ENCODE assay signal across 9 cellular contexts in the genomic region with DNA sequence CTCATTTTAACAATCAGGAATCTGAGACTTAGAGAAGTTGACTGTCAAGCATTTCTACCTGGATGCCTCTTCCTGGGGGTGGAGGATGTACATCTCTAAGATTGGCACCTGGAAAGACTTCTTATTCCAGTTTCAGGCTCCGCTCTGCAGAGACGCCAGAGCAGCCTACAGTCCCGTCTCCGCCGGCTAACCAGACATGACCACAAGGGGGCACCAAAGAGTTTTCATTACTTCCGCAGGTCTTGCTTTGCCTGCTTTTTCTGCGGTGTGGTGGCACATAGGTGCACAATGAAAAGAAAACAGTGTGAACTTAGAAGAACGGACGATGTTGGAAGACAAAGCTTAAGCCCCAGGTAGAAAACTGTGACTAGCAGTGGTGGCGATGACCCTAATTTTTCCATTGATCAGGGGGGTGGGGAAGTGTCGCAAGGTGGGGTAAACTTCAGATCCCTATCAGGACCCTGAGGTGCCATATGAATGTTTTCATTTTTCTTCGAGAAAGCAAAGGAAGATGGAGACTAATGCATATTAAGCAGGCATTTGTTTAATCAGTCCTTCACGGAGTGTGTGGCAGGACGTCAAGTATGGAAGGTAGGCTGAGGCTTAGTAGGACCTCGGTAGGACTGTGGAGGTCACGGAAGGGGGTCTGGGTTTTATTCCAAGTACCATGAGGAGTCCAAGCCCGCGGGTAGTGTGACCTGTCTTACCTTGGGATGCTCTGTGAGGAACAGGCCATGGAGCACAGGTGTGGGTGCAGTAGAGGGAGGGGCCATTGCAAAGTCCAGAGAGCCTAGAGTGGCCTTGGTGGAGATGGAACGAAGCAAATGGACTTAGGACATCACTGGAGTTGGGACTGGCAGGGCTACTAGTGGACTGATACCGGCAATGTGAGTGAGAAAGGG.
A peak's percentile ranks its signal among the peaks of the same experiment; 100 is the strongest.
DNase-seq lines count a peak whose midpoint lies in the region; ATAC-seq and TF ChIP-seq lines count a peak whose summit lies in the region.
"Had no signal": no experiment of that assay in that cellular context is flagged by ENCODE, and none has a peak within 500 bp of the region (broad histone marks: within the 10 kb centered on the region; RNA-seq: fewer than 3 reads in every experiment).

No MANE protein-coding gene starts in this region.

- intact Hi-C loops in CD8-positive, alpha-beta T cell (cut with DNase I, micrococcal nuclease) = loop anchor here (1.0 to 5.0 kb wide), 3 partner anchors 34 to 346 kb away; no protein-coding TSS in a partner anchor
- intact Hi-C loops in Panc1 (cut with micrococcal nuclease; ENCODE audit: unreplicated experiment) (loop anchor here (2.0 to 10.0 kb wide), 3 partner anchors 42 to 334 kb away; no protein-coding TSS in a partner anchor), testis (cut with DNase I; ENCODE audit: low total_unique reads) (no loop called here)

- H3K4me3 ChIP-seq in CD8-positive, alpha-beta T cell (ENCODE audit: low read depth, low read length) = no peak overlapping the region
- no peak overlapping the region; a peak in 1 of 4 replicates for H3K4me3 ChIP-seq in Panc1 (ENCODE audit: low read depth in 2 of 2, low read length in 2 of 2)
- no peak overlapping the region for H3K4me3 ChIP-seq in testis

- TF ChIP-seq CTCF in CD8-positive, alpha-beta T cell (IDR thresholded peaks at IDR 0.05) = peak; percentile 86
- TF ChIP-seq CTCF in Panc1 (IDR thresholded peaks at IDR 0.05) (peak; percentile 95), foreskin keratinocyte (conservative IDR thresholded peaks at IDR 0.05) (peak; percentile 86), testis (IDR thresholded peaks at IDR 0.05) (peak; percentile 48 to 93 (median 72))

- 29 to 32% methylated on average over 20 of the region's 20 CpGs for WGBS in testis, 2 donors

- POLR2A ChIA-PET in CD8-positive, alpha-beta T cell (lab: Charles Lee) = no interaction called here
- POLR2A ChIA-PET in Panc1 (lab: Charles Lee) = interaction anchor here (0.7 kb wide), 1 partner anchor 418 kb away, joined by 4 read pairs; no protein-coding TSS in a partner anchor

- CTCF ChIA-PET in CD8-positive, alpha-beta T cell (lab: Charles Lee) = interaction anchor here (0.6 to 3.8 kb wide), 6 partner anchors 10 to 41 kb away, joined by 3 to 28 read pairs (median 4); no protein-coding TSS in a partner anchor
- CTCF ChIA-PET in Panc1 (lab: Charles Lee) = interaction anchor here (0.9 kb wide), 1 partner anchor 9 kb away, joined by 3 read pairs; no protein-coding TSS in a partner anchor

- H3K27ac Mint-ChIP-seq in CD8-positive, alpha-beta T cell = no peak overlapping the region
- H3K27ac Mint-ChIP-seq: T-helper 1 cell treated with Interleukin-12 subunit alpha and Interleukin-12 subunit beta and Interleukin-4 antibody, amounts not matched to agents 30 μg/mL and 1 μg/mL, for 36 hours had no signal

- H3K4me1 ChIP-seq in CD8-positive, alpha-beta T cell (ENCODE audit: insufficient read depth, low read length) = no peaks in the 10 kb centered on the region
- no peaks in the 10 kb centered on the region for H3K4me1 ChIP-seq in Panc1 (ENCODE audit: control insufficient read depth, insufficient read depth, low read length)
- peaks cover 15% of the 10 kb centered on the region for H3K4me1 ChIP-seq in foreskin keratinocyte
- peaks cover 4% of the 10 kb centered on the region for H3K4me1 ChIP-seq in testis

- TF ChIP-seq POLR2A in testis (IDR thresholded peaks at IDR 0.05) = no peak

- in situ Hi-C loops in Panc1 (cut with HindIII; ENCODE audit: low pct_unique_long_range_greater_than_20kb, low sequenced_read_pairs) = no loop called here

- H3K4me3 Mint-ChIP-seq in CD8-positive, alpha-beta T cell = no peak overlapping the region
- H3K4me3 Mint-ChIP-seq: T-helper 1 cell treated with Interleukin-12 subunit alpha and Interleukin-12 subunit beta and Interleukin-4 antibody, amounts not matched to agents 30 μg/mL and 1 μg/mL, for 36 hours had no signal

- peak; percentile 27 to 76 (median 53) for DNase-seq in CD8-positive, alpha-beta T cell
- peak in 57 of 76 experiments; percentile 1 to 76 (median 26) for DNase-seq in HUDEP-2 (lab: John Stamatoyannopoulos, UW; ENCODE audit: unreplicated experiment in 76 of 76)
- DNase-seq in Panc1 (ENCODE audit: low read depth, low spot score) = peak; percentile 47
- peak; percentile 44 to 45 for DNase-seq in activated T-helper 1 cell treated with anti-CD3 and anti-CD28 coated beads, Interleukin-2, amount 50 U/mL, for 16 hours (ENCODE audit: low read depth in 1 of 2, low spot score in 1 of 2)
- DNase-seq in foreskin keratinocyte = peak; percentile 61 to 74
- DNase-seq in occipital lobe (lab: John Stamatoyannopoulos, UW) = peak; percentile 54
- peak; percentile 90 for DNase-seq in testis

- no peaks in the 10 kb centered on the region for H3K36me3 ChIP-seq in CD8-positive, alpha-beta T cell (ENCODE audit: insufficient read depth, low read length)
- no peaks in the 10 kb centered on the region for H3K36me3 ChIP-seq in Panc1 (ENCODE audit: control insufficient read depth, insufficient read depth, low read length)
- no peaks in the 10 kb centered on the region for H3K36me3 ChIP-seq in testis (ENCODE audit: low read depth, missing control alignments)

- no TSS peak for BruUV-seq in Panc1 (replicated peaks; lab: Mats Ljungman, UMichigan)

- H3K9me3 Mint-ChIP-seq in CD8-positive, alpha-beta T cell = no peaks in the 10 kb centered on the region
- H3K9me3 Mint-ChIP-seq: T-helper 1 cell treated with Interleukin-12 subunit alpha and Interleukin-12 subunit beta and Interleukin-4 antibody, amounts not matched to agents 30 μg/mL and 1 μg/mL, for 36 hours had no signal

- no peaks in the 10 kb centered on the region for H3K36me3 Mint-ChIP-seq in CD8-positive, alpha-beta T cell

- H3K9me3 ChIP-seq in CD8-positive, alpha-beta T cell (ENCODE audit: low read length) = no peaks in the 10 kb centered on the region
- H3K9me3 ChIP-seq in Panc1 (ENCODE audit: control insufficient read depth, insufficient read depth, low read depth, low read length) (no peaks in the 10 kb centered on the region), testis (no peaks in the 10 kb centered on the region)

- peak; percentile 67 for ATAC-seq in CD8-positive, alpha-beta T cell
- ATAC-seq in GM19397 (IDR thresholded peaks at IDR 0.05; ENCODE audit: unreplicated experiment) (peak; percentile 59), Panc1 (peak; percentile 95), foreskin keratinocyte (peak; percentile 51)

- peaks cover 25% of the 10 kb centered on the region for H3K27me3 Mint-ChIP-seq in CD8-positive, alpha-beta T cell (ENCODE audit: low read depth)

- no peak overlapping the region for H3K27ac ChIP-seq in CD8-positive, alpha-beta T cell (ENCODE audit: low read depth, low read length)
- no peak overlapping the region for H3K27ac ChIP-seq in Panc1 (ENCODE audit: low read length)
- H3K27ac ChIP-seq in foreskin keratinocyte = no peak overlapping the region
- no peak overlapping the region for H3K27ac ChIP-seq in testis

- H3K27me3 ChIP-seq in CD8-positive, alpha-beta T cell (ENCODE audit: insufficient read depth, low read length) = no peaks in the 10 kb centered on the region
- peaks cover 6% of the 10 kb centered on the region; the same call in 1 of the 2 replicates for H3K27me3 ChIP-seq in Panc1 (ENCODE audit: control insufficient read depth, insufficient read depth, low read length)
- H3K27me3 ChIP-seq in foreskin keratinocyte = peaks cover 3% of the 10 kb centered on the region
- H3K27me3 ChIP-seq in testis = no peaks in the 10 kb centered on the region

- peaks cover 10% of the 10 kb centered on the region for H3K4me1 Mint-ChIP-seq in CD8-positive, alpha-beta T cell (ENCODE audit: low read depth)

Comparison
In these comparisons a context has a peak if more than half of its experiments do, and no peak if none do; other contexts are left out.
1. DNase-seq: peak in every context shown above with its lines; median percentile 90 in testis; 68 in foreskin keratinocyte; 54 in occipital lobe; 53 in CD8-positive, alpha-beta T cell; 47 in Panc1; 44 in activated T-helper 1 cell treated with anti-CD3 and anti-CD28 coated beads, Interleukin-2, amount 50 U/mL, for 16 hours; 26 in HUDEP-2.